Comparison of ENCODE assay signal across 3 cellular contexts in genomic region chr3:133746722-133747086, GRCh38.
TF ChIP-seq lines count a peak whose summit lies in the region.

No MANE protein-coding gene starts in this region.

TF ChIP-seq in SK-N-SH, 30 proteins besides CTCF, POLR2A, EP300 and RAD21:
- no peak for TF ChIP-seq SIN3A (IDR thresholded peaks at IDR 0.05; ENCODE audit: borderline replicate concordance, low read depth, low read length)
- no peak for TF ChIP-seq TAF1 (IDR thresholded peaks at IDR 0.05; ENCODE audit: borderline replicate concordance, low read depth, low read length)
- TF ChIP-seq NFIC (IDR thresholded peaks at IDR 0.05; ENCODE audit: borderline replicate concordance), result no peak
- no peak for TF ChIP-seq USF2 (IDR thresholded peaks at IDR 0.05; ENCODE audit: borderline replicate concordance, low read depth, low read length)
- TF ChIP-seq EZH2phosphoT487 (IDR thresholded peaks at IDR 0.05; ENCODE audit: borderline replicate concordance, low read depth), result no peak
- no peak for TF ChIP-seq POLR2AphosphoS5 (IDR thresholded peaks at IDR 0.05; ENCODE audit: low read depth, low read length)
- no peak for TF ChIP-seq RXRA (IDR thresholded peaks at IDR 0.05; ENCODE audit: borderline replicate concordance, low read depth)
- no peak for TF ChIP-seq GATA2 (CRISPR knock-in tag; IDR thresholded peaks at IDR 0.05)
- no peak for TF ChIP-seq FOXM1 (IDR thresholded peaks at IDR 0.05; ENCODE audit: low read depth)
- no peak for TF ChIP-seq NRF1 (IDR thresholded peaks at IDR 0.05; ENCODE audit: low read depth, low read length)
- TF ChIP-seq ELF1 (IDR thresholded peaks at IDR 0.05), result no peak
- no peak for TF ChIP-seq RFX5 (IDR thresholded peaks at IDR 0.05; ENCODE audit: low read length)

TF ChIP-seq in SK-N-SH treated with all-trans-retinoic acid at 6 μM for 48 hours, 23 proteins besides CTCF, POLR2A, EP300 and RAD21:
- TF ChIP-seq TOX (CRISPR knock-in tag; IDR thresholded peaks at IDR 0.05; ENCODE audit: borderline replicate concordance) (no peak), CREB5 (CRISPR knock-in tag; IDR thresholded peaks at IDR 0.05; ENCODE audit: low read depth) (no peak), TSHZ2 (CRISPR knock-in tag; IDR thresholded peaks at IDR 0.05) (no peak), ESRRG (CRISPR knock-in tag; IDR thresholded peaks at IDR 0.05) (no peak), ZFP30 (CRISPR knock-in tag; IDR thresholded peaks at IDR 0.05) (no peak), ARNTL (CRISPR knock-in tag; IDR thresholded peaks at IDR 0.05; ENCODE audit: borderline replicate concordance, low read depth) (no peak), TCF4 (CRISPR knock-in tag; IDR thresholded peaks at IDR 0.05; ENCODE audit: borderline replicate concordance) (no peak), BACH2 (CRISPR knock-in tag; IDR thresholded peaks at IDR 0.05; ENCODE audit: borderline replicate concordance) (no peak), PATZ1 (CRISPR knock-in tag; IDR thresholded peaks at IDR 0.05; ENCODE audit: borderline replicate concordance) (no peak), ISL1 (CRISPR knock-in tag; IDR thresholded peaks at IDR 0.05) (no peak), SNAI2 (CRISPR knock-in tag; IDR thresholded peaks at IDR 0.05) (no peak), ZNF565 (CRISPR knock-in tag; conservative IDR thresholded peaks at IDR 0.05; ENCODE audit: low read depth) (no peak), GLIS3 (CRISPR knock-in tag; IDR thresholded peaks at IDR 0.05) (no peak)
- TF ChIP-seq, protein P1, sequence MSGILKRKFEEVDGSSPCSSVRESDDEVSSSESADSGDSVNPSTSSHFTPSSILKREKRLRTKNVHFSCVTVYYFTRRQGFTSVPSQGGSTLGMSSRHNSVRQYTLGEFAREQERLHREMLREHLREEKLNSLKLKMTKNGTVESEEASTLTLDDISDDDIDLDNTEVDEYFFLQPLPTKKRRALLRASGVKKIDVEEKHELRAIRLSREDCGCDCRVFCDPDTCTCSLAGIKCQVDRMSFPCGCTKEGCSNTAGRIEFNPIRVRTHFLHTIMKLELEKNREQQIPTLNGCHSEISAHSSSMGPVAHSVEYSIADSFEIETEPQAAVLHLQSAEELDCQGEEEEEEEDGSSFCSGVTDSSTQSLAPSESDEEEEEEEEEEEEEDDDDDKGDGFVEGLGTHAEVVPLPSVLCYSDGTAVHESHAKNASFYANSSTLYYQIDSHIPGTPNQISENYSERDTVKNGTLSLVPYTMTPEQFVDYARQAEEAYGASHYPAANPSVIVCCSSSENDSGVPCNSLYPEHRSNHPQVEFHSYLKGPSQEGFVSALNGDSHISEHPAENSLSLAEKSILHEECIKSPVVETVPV (CRISPR knock-in tag; IDR thresholded peaks at IDR 0.05), result no peak

TF ChIP-seq in HepG2, 621 proteins besides CTCF, POLR2A, EP300 and RAD21 (continues in another document):
- TF ChIP-seq SRY (CRISPR knock-in tag; IDR thresholded peaks at IDR 0.05) (no peak; the same call in 1 of the 2 replicates), SIX4 (CRISPR knock-in tag; IDR thresholded peaks at IDR 0.05) (no peak), ZNF709 (CRISPR knock-in tag; IDR thresholded peaks at IDR 0.05) (peak; percentile 13), ATM (IDR thresholded peaks at IDR 0.05; ENCODE audit: borderline replicate concordance) (no peak), MIXL1 (CRISPR knock-in tag; IDR thresholded peaks at IDR 0.05) (no peak), FOSL2 (CRISPR knock-in tag; IDR thresholded peaks at IDR 0.05) (no peak), KLF6 (CRISPR knock-in tag; IDR thresholded peaks at IDR 0.05) (no peak), ZNF547 (CRISPR knock-in tag; IDR thresholded peaks at IDR 0.05) (no peak), NKX3-1 (CRISPR knock-in tag; IDR thresholded peaks at IDR 0.05) (no peak), ZNF614 (CRISPR knock-in tag; IDR thresholded peaks at IDR 0.05; ENCODE audit: borderline replicate concordance) (no peak), KDM2A (CRISPR knock-in tag; IDR thresholded peaks at IDR 0.05; ENCODE audit: borderline replicate concordance, low read depth) (no peak), ZNF747 (CRISPR knock-in tag; IDR thresholded peaks at IDR 0.05; ENCODE audit: borderline replicate concordance) (0 out of 2 replicates have a peak, but pooled peaks have one; percentile 1), HMG20A (CRISPR knock-in tag; IDR thresholded peaks at IDR 0.05; ENCODE audit: borderline replicate concordance) (no peak), ZNF558 (CRISPR knock-in tag; IDR thresholded peaks at IDR 0.05; ENCODE audit: borderline replicate concordance) (no peak), XRCC5 (optimal IDR thresholded peaks at IDR 0.05; ENCODE audit: low read length) (no peak), ZNF839 (CRISPR knock-in tag; IDR thresholded peaks at IDR 0.05; ENCODE audit: borderline replicate concordance) (no peak), FLYWCH1 (CRISPR knock-in tag; IDR thresholded peaks at IDR 0.05) (no peak), ZFP82 (CRISPR knock-in tag; IDR thresholded peaks at IDR 0.05; ENCODE audit: borderline replicate concordance) (no peak; the same call in 1 of the 2 replicates), ATAD3A (CRISPR knock-in tag; IDR thresholded peaks at IDR 0.05) (no peak), SMAD9 (CRISPR knock-in tag; IDR thresholded peaks at IDR 0.05) (no peak), NR2F6 (IDR thresholded peaks at IDR 0.05) (no peak), NR2F6 (CRISPR knock-in tag; IDR thresholded peaks at IDR 0.05) (no peak), AGO2 (optimal IDR thresholded peaks at IDR 0.05; ENCODE audit: low read depth, low read length) (peak; percentile 99), ZKSCAN1 (IDR thresholded peaks at IDR 0.05; ENCODE audit: low read length) (no peak), ZNF432 (CRISPR knock-in tag; IDR thresholded peaks at IDR 0.05; ENCODE audit: borderline replicate concordance) (0 out of 2 replicates have a peak, but pooled peaks have one; percentile 19), SIN3B (IDR thresholded peaks at IDR 0.05; ENCODE audit: low read length) (no peak), ZNF501 (CRISPR knock-in tag; IDR thresholded peaks at IDR 0.05) (no peak), RARA (CRISPR knock-in tag; IDR thresholded peaks at IDR 0.05) (peak; percentile 37; the same call in 1 of the 2 replicates), ZNF800 (CRISPR knock-in tag; IDR thresholded peaks at IDR 0.05) (peak; percentile 7; the same call in 1 of the 2 replicates), SP1 (IDR thresholded peaks at IDR 0.05) (no peak), SP1 (CRISPR knock-in tag; IDR thresholded peaks at IDR 0.05) (no peak), AHDC1 (CRISPR knock-in tag; IDR thresholded peaks at IDR 0.05; ENCODE audit: borderline replicate concordance) (0 out of 2 replicates have a peak, but pooled peaks have one; percentile 3), ZNF253 (CRISPR knock-in tag; IDR thresholded peaks at IDR 0.05; ENCODE audit: borderline replicate concordance) (no peak), SRSF4 (IDR thresholded peaks at IDR 0.05; ENCODE audit: low read depth, low read length, poor library complexity, severe bottlenecking) (peak; percentile 76), KAT7 (CRISPR knock-in tag; IDR thresholded peaks at IDR 0.05; ENCODE audit: borderline replicate concordance) (no peak), ZNF720 (CRISPR knock-in tag; IDR thresholded peaks at IDR 0.05) (no peak), PHB2 (IDR thresholded peaks at IDR 0.05; ENCODE audit: partially characterized antibody) (no peak), TP53 (CRISPR knock-in tag; conservative IDR thresholded peaks at IDR 0.05) (no peak), NFYB (CRISPR knock-in tag; IDR thresholded peaks at IDR 0.05) (no peak), EED (CRISPR knock-in tag; IDR thresholded peaks at IDR 0.05) (peak; percentile 8; the same call in 1 of the 2 replicates), ZNF572 (CRISPR knock-in tag; IDR thresholded peaks at IDR 0.05) (peak; percentile 88; the same call in 1 of the 2 replicates), CHD2 (IDR thresholded peaks at IDR 0.05; ENCODE audit: low read depth, low read length) (no peak), ISX (CRISPR knock-in tag; conservative IDR thresholded peaks at IDR 0.05) (0 out of 2 replicates have a peak, but pooled peaks have one; percentile 27), KDM5A (IDR thresholded peaks at IDR 0.05; ENCODE audit: borderline replicate concordance, low read length) (no peak), PBX2 (CRISPR knock-in tag; IDR thresholded peaks at IDR 0.05) (no peak), CCDC6 (CRISPR knock-in tag; IDR thresholded peaks at IDR 0.05) (no peak), FOXA3 (CRISPR knock-in tag; IDR thresholded peaks at IDR 0.05) (no peak), FOXK1 (CRISPR knock-in tag; IDR thresholded peaks at IDR 0.05; ENCODE audit: borderline replicate concordance, low read depth) (no peak), ZIK1 (CRISPR knock-in tag; IDR thresholded peaks at IDR 0.05; ENCODE audit: borderline replicate concordance, low read depth) (0 out of 2 replicates have a peak, but pooled peaks have one; percentile 11), SIN3A (IDR thresholded peaks at IDR 0.05; ENCODE audit: borderline replicate concordance, low read depth, low read length) (no peak), GZF1 (CRISPR knock-in tag; IDR thresholded peaks at IDR 0.05) (no peak)
- TF ChIP-seq, protein P2, sequence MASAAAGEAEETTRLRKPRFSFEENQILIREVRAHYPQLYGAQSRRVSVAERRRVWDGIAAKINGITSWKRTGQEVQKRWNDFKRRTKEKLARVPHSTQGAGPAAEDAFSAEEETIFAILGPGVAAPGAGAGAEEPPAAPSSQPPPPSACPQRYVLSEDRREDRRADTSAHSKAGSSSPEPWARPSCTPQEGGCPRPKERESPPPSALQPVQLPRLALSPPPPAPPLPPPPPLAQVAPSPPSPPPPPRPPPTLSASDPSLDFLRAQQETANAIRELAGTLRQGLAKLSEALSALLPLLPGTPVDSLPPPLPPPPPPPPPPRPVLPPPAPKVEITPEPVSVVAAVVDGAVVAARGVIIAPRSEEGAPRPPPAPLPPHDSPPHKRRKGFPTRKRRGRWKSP (CRISPR knock-in tag; IDR thresholded peaks at IDR 0.05), result no peak
- TF ChIP-seq, protein P3, sequence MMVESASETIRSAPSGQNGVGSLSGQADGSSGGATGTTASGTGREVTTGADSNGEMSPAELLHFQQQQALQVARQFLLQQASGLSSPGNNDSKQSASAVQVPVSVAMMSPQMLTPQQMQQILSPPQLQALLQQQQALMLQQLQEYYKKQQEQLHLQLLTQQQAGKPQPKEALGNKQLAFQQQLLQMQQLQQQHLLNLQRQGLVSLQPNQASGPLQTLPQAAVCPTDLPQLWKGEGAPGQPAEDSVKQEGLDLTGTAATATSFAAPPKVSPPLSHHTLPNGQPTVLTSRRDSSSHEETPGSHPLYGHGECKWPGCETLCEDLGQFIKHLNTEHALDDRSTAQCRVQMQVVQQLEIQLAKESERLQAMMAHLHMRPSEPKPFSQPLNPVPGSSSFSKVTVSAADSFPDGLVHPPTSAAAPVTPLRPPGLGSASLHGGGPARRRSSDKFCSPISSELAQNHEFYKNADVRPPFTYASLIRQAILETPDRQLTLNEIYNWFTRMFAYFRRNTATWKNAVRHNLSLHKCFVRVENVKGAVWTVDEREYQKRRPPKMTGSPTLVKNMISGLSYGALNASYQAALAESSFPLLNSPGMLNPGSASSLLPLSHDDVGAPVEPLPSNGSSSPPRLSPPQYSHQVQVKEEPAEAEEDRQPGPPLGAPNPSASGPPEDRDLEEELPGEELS (CRISPR knock-in tag; IDR thresholded peaks at IDR 0.05), result no peak
